7 cellular contexts compared by ENCODE assay signal in the genomic region with DNA sequence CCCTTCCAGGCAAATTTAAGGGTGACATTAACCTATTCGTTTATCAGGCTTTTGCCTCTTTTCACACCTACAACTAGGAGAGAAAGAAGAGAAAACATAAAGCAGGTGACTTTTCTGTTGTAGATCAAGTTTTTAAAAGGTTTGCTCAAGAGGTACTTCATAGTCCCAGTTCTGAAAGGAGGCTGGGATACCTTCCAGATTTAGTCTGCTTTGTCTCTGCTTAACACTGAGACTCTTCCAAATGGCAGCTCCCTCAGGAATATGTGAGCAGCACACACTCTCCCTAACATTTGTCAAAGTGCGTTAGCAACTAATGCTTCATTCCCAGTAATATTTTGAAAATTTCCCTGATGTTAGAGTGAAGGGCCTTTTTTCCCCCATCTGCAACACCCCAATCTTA.
"Had no signal": no experiment of that assay in that cellular context is flagged by ENCODE, and none has a peak within 500 bp of the region (broad histone marks: within the 10 kb centered on the region; RNA-seq: fewer than 3 reads in every experiment).

No MANE protein-coding gene starts in this region.

- ATAC-seq: activated T-cell treated with anti-CD3 and anti-CD28 coated beads, Interleukin-2, amount 50 U/mL, for 72 hours had no signal

- DNase-seq: activated CD4-positive, alpha-beta memory T cell treated with anti-CD3 and anti-CD28 coated beads, Interleukin-2, amount 10 ng/mL, durations not matched to agents 7 days and 5 days; activated CD8-positive, alpha-beta memory T cell treated with anti-CD3 and anti-CD28 coated beads, Interleukin-2, amount 50 U/mL, for 4 hours; activated naive CD8-positive, alpha-beta T cell treated with anti-CD3 and anti-CD28 coated beads, Interleukin-2, amount 10 ng/mL, durations not matched to agents 7 days and 5 days; activated T-cell treated with anti-CD3 and anti-CD28 coated beads, Interleukin-2, amount 50 U/mL, for 72 hours; aorta; kidney glomerular epithelial cell; small intestine had no signal
